In the genomic region with DNA sequence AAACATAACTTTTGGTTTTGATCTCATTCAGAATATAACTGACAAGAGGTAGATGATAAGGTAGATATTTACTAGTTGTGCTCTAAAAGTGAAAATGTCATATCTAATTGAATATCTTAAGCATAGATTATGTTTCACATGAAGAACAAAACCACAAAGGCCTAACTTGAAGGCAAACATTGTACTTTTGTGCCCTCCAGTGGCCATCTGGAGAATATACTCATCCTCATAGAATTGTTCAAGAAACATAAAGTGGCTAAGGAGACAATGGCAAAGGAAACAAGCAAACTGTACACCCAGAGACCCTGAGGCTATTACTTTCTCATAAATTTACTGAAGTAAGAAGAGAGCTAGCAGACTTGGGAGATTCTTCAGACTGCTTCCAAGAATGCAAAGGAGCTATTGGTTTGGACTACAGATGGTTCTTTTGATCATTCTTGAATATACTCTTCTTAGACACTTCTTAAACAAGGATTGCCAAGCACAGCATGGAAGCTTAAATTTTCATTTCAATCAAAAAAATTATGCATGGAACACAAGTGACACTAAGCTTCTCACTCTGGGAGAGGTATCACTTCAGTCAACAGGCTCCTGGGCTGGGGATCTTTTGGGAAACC, we compare ENCODE assay signal across 8 cellular contexts.
DNase-seq lines count a peak whose midpoint lies in the region; ATAC-seq, FAIRE-seq and TF ChIP-seq lines count a peak whose summit lies in the region.

No MANE protein-coding gene starts in this region.

- peak overlapping the region in 1 of 4 donors; percentile 8 for H3K27ac ChIP-seq in pancreas

- intact Hi-C loops in pancreas (cut with DNase I) = no loop called here

- FAIRE-seq in pancreas (lab: Jason Lieb, UNC) = peak; percentile 98

- H3K4me3 ChIP-seq in pancreas = no peak overlapping the region

- H3K36me3 ChIP-seq in pancreas = no peaks in the 10 kb centered on the region

- peak; percentile 32 to 69 (median 62) for TF ChIP-seq CTCF in pancreas (IDR thresholded peaks at IDR 0.05)

- H3K4me1 ChIP-seq in pancreas = peaks cover 10 to 36% (median 14%) of the 10 kb centered on the region in 3 donors

- DNase-seq in Caki2 (ENCODE audit: low read depth) (peak; percentile 41), NCI-H2196 (lab: John Stamatoyannopoulos, UW; ENCODE audit: unreplicated experiment) (peak; percentile 29), fibroblast of the conjunctiva (ENCODE audit: low read depth) (peak; percentile 68), pancreas (peak in 4 of 6 donors; percentile 13 to 58 (median 28)), OCI-M2 (lab: John Stamatoyannopoulos, UW; ENCODE audit: unreplicated experiment) (no peak)
- peak; percentile 4 to 24 for DNase-seq in activated CD4-positive, alpha-beta T cell treated with anti-CD3 and anti-CD28 coated beads, Interleukin-2, amount 50 U/mL, for 48 hours

- in situ Hi-C loops in Caki2 (cut with HindIII; ENCODE audit: low pct_unique_long_range_greater_than_20kb, low sequenced_read_pairs) = no loop called here

- peak; percentile 79 for ATAC-seq in GM18873 (IDR thresholded peaks at IDR 0.05; ENCODE audit: low FRiP score, unreplicated experiment)
- ATAC-seq in HG03045 (IDR thresholded peaks at IDR 0.05; ENCODE audit: unreplicated experiment) = peak; percentile 72
- ATAC-seq in pancreas = peak; percentile 46 to 71 (median 66)

- H3K27me3 ChIP-seq in pancreas = no peaks in the 10 kb centered on the region

- no peaks in the 10 kb centered on the region for H3K9me3 ChIP-seq in pancreas
